Comparison of ENCODE assay signal across 8 cellular contexts in the genomic region with DNA sequence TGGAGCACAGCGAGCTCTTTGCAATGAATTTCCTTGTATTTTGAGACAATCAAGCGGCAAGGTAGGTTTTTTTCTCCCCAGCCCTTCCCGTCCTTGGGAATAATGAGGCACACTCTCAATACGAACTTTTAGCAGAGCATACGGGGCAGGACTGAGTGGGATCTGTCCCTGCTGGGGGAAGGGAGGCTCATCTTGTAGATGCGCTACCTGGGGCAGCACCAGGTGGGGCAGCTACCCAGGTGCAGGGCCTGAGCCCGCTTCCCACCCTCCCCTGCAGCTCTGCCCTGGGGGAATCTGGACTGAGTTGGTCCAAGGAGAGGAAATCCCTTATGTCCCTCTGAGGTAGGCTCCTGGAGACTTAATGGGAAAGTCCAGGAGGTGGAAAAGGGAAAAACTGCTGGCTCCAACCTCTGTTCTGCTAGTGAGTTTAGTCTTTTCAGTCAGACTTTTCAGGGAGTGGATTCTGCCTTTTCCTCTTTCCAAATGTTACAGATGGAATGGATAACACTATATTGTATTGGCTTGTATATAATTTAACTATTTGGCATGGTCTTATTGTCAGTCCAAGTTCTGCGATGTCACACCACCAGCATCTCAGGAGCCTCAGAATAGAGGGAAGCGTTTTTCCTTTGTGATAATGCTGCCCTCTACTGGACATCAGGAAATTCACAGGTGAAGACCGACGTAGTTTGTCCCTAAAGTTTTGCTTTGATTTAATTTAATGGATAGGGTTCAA. TPM values are rescaled to one million over a fixed set of nuclear protein-coding genes. Genes with fewer than 3 reads are reported as not detected.
DNase-seq lines count a peak whose midpoint lies in the region; ATAC-seq, FAIRE-seq and TF ChIP-seq lines count a peak whose summit lies in the region.

No MANE protein-coding gene starts in this region.

- H2BK120ac ChIP-seq in H1 (replicated peaks; ENCODE audit: low read depth, low read length) = no peak overlapping the region
- no peak overlapping the region for H2BK120ac ChIP-seq in mesendoderm (ENCODE audit: low read depth, low read length)

- no peak overlapping the region for H2AFZ ChIP-seq in H1 (ENCODE audit: low read length)

- peak in 2 of 3 experiments; percentile 60 to 70; a peak in 3 of 4 replicates for TF ChIP-seq CTCF in H1 (IDR thresholded peaks at IDR 0.05; ENCODE audit: control extremely low read depth in 1 of 3, insufficient read depth in 1 of 3, low read depth in 1 of 3, low read length in 3 of 3)

- H4K5ac ChIP-seq in H1 (ENCODE audit: insufficient read length, low read depth, low read length) (no peak overlapping the region), mesendoderm (ENCODE audit: low read length) (no peak overlapping the region)

- FAIRE-seq in H1 (lab: Jason Lieb, UNC) = peak; percentile 39

- 61% methylated on average over 11 of the region's 11 CpGs; no CpG with 5 or more reads in 1 of the 2 experiments for WGBS in H1 (ENCODE audit: extremely low coverage in 1 of 2, insufficient coverage in 1 of 2, insufficient read length in 1 of 2, insufficient replicate concordance in 2 of 2, low coverage in 1 of 2, low lambda C conversion rate in 2 of 2, missing lambda C conversion rate in 1 of 2), 2 experiments
- no CpG with 5 or more reads among the region's 11 CpGs for WGBS in mesendoderm (ENCODE audit: extremely low coverage, insufficient coverage, low lambda C conversion rate)

- H2AK5ac ChIP-seq in H1 (ENCODE audit: low read depth, low read length) = no peak overlapping the region
- H2AK5ac ChIP-seq in mesendoderm (ENCODE audit: low read length) = no peak overlapping the region

- H3K4me3 ChIP-seq in H1 (ENCODE audit: extremely low read depth in 1 of 4, insufficient read depth in 2 of 4, low read depth in 3 of 4, low read length in 4 of 4) = no peak overlapping the region
- H3K4me3 ChIP-seq in mesendoderm (ENCODE audit: low read length) = no peak overlapping the region

- H3K79me1 ChIP-seq in H1 (ENCODE audit: low read depth, low read length) (no peaks in the 10 kb centered on the region), mesendoderm (ENCODE audit: low read length) (no peaks in the 10 kb centered on the region)

- no peak overlapping the region for H2BK5ac ChIP-seq in H1 (ENCODE audit: low read depth, low read length)
- no peak overlapping the region for H2BK5ac ChIP-seq in mesendoderm (ENCODE audit: low read length)

- H4K20me1 ChIP-seq in H1 (replicated peaks in 1 of 2; ENCODE audit: control insufficient read depth in 1 of 2, insufficient read depth in 2 of 2, low read length in 2 of 2) = no peaks in the 10 kb centered on the region

- TF ChIP-seq POLR2A in H1 (IDR thresholded peaks at IDR 0.05; ENCODE audit: control extremely low read depth in 1 of 2, low read depth in 2 of 2, low read length in 2 of 2) = no peak

- no peak overlapping the region for H3K27ac ChIP-seq in H1 (ENCODE audit: low read depth, low read length)
- H3K27ac ChIP-seq in mesendoderm (ENCODE audit: low read depth, low read length) = no peak overlapping the region

- H2BK15ac ChIP-seq in H1 (ENCODE audit: low read length) (no peak overlapping the region), mesendoderm (replicated peaks; ENCODE audit: low read depth) (no peak overlapping the region)

- TF ChIP-seq RAD21 in H1 (IDR thresholded peaks at IDR 0.05 in 1 of 2, conservative IDR thresholded peaks at IDR 0.05 in 1 of 2; ENCODE audit: low read depth in 2 of 2, low read length in 2 of 2) = peak; percentile 88

- TF ChIP-seq EP300 in H1 (IDR thresholded peaks at IDR 0.05; ENCODE audit: borderline replicate concordance in 1 of 2, low read depth in 2 of 2, low read length in 2 of 2) = no peak

- POLR2A ChIA-PET in H1 (lab: Charles Lee; ENCODE audit: partially characterized antibody) = interaction anchor here (0.6 kb wide), 1 partner anchor 405 kb away, joined by 3 read pairs; no protein-coding TSS in a partner anchor

- no peak overlapping the region for H3K4me2 ChIP-seq in H1 (ENCODE audit: insufficient read depth in 1 of 2, low read depth in 2 of 2, low read length in 2 of 2)
- H3K4me2 ChIP-seq in mesendoderm (ENCODE audit: low read length) = no peak overlapping the region

- intact Hi-C loops in Right ventricle myocardium superior (cut with DNase I) = no loop called here
- intact Hi-C loops in Right ventricle myocardium inferior (cut with DNase I) = loop anchor here (1.0 to 5.0 kb wide), 2 partner anchors 130 to 375 kb away; no protein-coding TSS in a partner anchor

- no peak overlapping the region for H3K23ac ChIP-seq in H1 (ENCODE audit: insufficient read length)
- no peak overlapping the region for H3K23ac ChIP-seq in mesendoderm (ENCODE audit: low read length)

- no peaks in the 10 kb centered on the region for H3K23me2 ChIP-seq in H1 (ENCODE audit: low read depth, low read length)

- H3K27me3 ChIP-seq in H1 (replicated peaks in 1 of 4; ENCODE audit: control insufficient read depth in 3 of 4, extremely low read depth in 1 of 4, insufficient read depth in 3 of 4, low read length in 3 of 4) = no peaks in the 10 kb centered on the region
- H3K27me3 ChIP-seq in mesendoderm (ENCODE audit: insufficient read depth, low read length, poor library complexity) = no peaks in the 10 kb centered on the region

- H4K91ac ChIP-seq in H1 (replicated peaks; ENCODE audit: insufficient read length, low read length) = no peak overlapping the region

- H3K79me2 ChIP-seq in H1 (ENCODE audit: control insufficient read depth in 1 of 2, insufficient read depth in 2 of 2, low read length in 2 of 2) (no peaks in the 10 kb centered on the region), mesendoderm (ENCODE audit: control insufficient read depth, insufficient read depth, low read length) (no peaks in the 10 kb centered on the region)

- no peak overlapping the region for H3K9ac ChIP-seq in H1 (replicated peaks in 1 of 4; ENCODE audit: extremely low read depth in 1 of 4, low read depth in 3 of 4, low read length in 3 of 4)
- no peak overlapping the region for H3K9ac ChIP-seq in mesendoderm (ENCODE audit: low read length)

- CTCF ChIA-PET in H1 (lab: Charles Lee; ENCODE audit: partially characterized antibody) = interaction anchor here (0.6 to 4.8 kb wide), 19 partner anchors 9 to 383 kb away, joined by 3 to 114 read pairs (median 4); a partner anchor contains a TSS

- H4K8ac ChIP-seq in H1 (ENCODE audit: extremely low read depth, insufficient read depth, low read length) (no peak overlapping the region), mesendoderm (ENCODE audit: low read depth, low read length) (no peak overlapping the region)

- H3K4ac ChIP-seq in H1 (replicated peaks; ENCODE audit: insufficient read length, low read depth, low read length) (no peak overlapping the region), mesendoderm (ENCODE audit: low read depth, low read length) (no peak overlapping the region)

- H2BK20ac ChIP-seq in H1 (ENCODE audit: low read length) = no peak overlapping the region

- H3K4me1 ChIP-seq in H1 (replicated peaks in 1 of 4; ENCODE audit: control insufficient read depth in 3 of 4, insufficient read depth in 4 of 4, low read length in 3 of 4) (no peaks in the 10 kb centered on the region), mesendoderm (ENCODE audit: control insufficient read depth, low read depth, low read length) (no peaks in the 10 kb centered on the region)

- peak; percentile 70 for ATAC-seq in Right ventricle myocardium superior (ENCODE audit: poor library complexity)
- no peak for ATAC-seq in Right ventricle myocardium inferior

- no peaks in the 10 kb centered on the region for H3K9me3 ChIP-seq in H1 (ENCODE audit: insufficient read depth in 2 of 2, low read depth in 1 of 2, low read length in 1 of 2)

- no peak overlapping the region for H2BK12ac ChIP-seq in H1 (ENCODE audit: low read depth, low read length)

- H3K36me3 ChIP-seq in H1 (ENCODE audit: control insufficient read depth in 2 of 4, insufficient read depth in 4 of 4, low read length in 3 of 4) (no peaks in the 10 kb centered on the region), mesendoderm (ENCODE audit: control insufficient read depth, insufficient read depth, low read length) (no peaks in the 10 kb centered on the region)

- DNase-seq in Right ventricle myocardium superior (no peak), Right ventricle myocardium inferior (ENCODE audit: missing footprints) (no peak), HPDE6-E6E7 (ENCODE audit: extremely low spot score) (peak; percentile 34), RKO (ENCODE audit: low spot score) (peak; percentile 49), H1 (ENCODE audit: low read depth in 1 of 2, low spot score in 2 of 2) (peak in 1 of 2 experiments; percentile 43), mesendoderm (peak; percentile 61), occipital lobe (lab: John Stamatoyannopoulos, UW) (no peak)
- DNase-seq in NK-92 treated with Interleukin-12 subunit alpha and Interleukin-12 subunit beta, amount 100 ng/mL, for 24 hours (lab: John Stamatoyannopoulos, UW) = no peak

- no peak overlapping the region for H3K18ac ChIP-seq in H1 (ENCODE audit: extremely low read depth, low read length)
- H3K18ac ChIP-seq in mesendoderm (ENCODE audit: low read length) = no peak overlapping the region

- H3K14ac ChIP-seq in H1 (ENCODE audit: insufficient read length) = no peak overlapping the region

- H3K56ac ChIP-seq in H1 (replicated peaks; ENCODE audit: insufficient read length, low read depth, low read length) = no peak overlapping the region
- no peak overlapping the region for H3K56ac ChIP-seq in mesendoderm (ENCODE audit: low read length)

RNA-seq across cellular contexts. Expression of a gene that starts 9.6 kb away (rescaled TPM):
- total RNA-seq in Right ventricle myocardium superior (33.2 TPM), Right ventricle myocardium inferior (52.2 TPM), occipital lobe (1.9 TPM)
- 0.52 and 1.2 TPM in 2 replicates for total RNA-seq in H1 (2021; fragmentation: NEBNext Ultra II Directional; extraction: Animal tissue kit (Norgen Biotek cat#: 25700))
- 0.80 and 0.91 TPM in 2 replicates for polyA plus RNA-seq in H1 (2011; rRNA removed)
- polyA plus RNA-seq in H1 (2011; cell fraction: cytosol; rRNA removed) = 1.1 TPM
- 1.0 TPM for polyA plus RNA-seq in H1 (2011; cell fraction: nucleus; rRNA removed)
- polyA plus RNA-seq in H1 (2012, experiment 1 of 2) = 1.9 to 2.6 TPM (median 2.4 TPM) in 4 replicates
- polyA plus RNA-seq in H1 (2012, experiment 2 of 2) = 2.3 TPM
- 2.4 TPM for polyA plus RNA-seq in H1 (2013, experiment 1 of 2)
- 3.1 TPM for polyA plus RNA-seq in H1 (2013, experiment 2 of 2)
- polyA minus RNA-seq in H1 (2011; rRNA and poly(A)+ RNA removed) = 0.88 and 0.93 TPM in 2 replicates
- not detected for polyA minus RNA-seq in H1 (2011; cell fraction: cytosol; rRNA and poly(A)+ RNA removed)
- polyA minus RNA-seq in H1 (2011; cell fraction: nucleus; rRNA and poly(A)+ RNA removed) = not detected
- polyA plus RNA-seq in mesendoderm (2013, experiment 1 of 2) = 1.4 TPM
- polyA plus RNA-seq in mesendoderm (2013, experiment 2 of 2) = 1.3 TPM

RNA-seq across cellular contexts. Expression of a gene that starts 32.6 kb away (rescaled TPM):
- 0.35 TPM for total RNA-seq in Right ventricle myocardium superior
- 0.51 TPM for total RNA-seq in Right ventricle myocardium inferior
- not detected in 2 replicates for total RNA-seq in H1 (2021; fragmentation: NEBNext Ultra II Directional; extraction: Animal tissue kit (Norgen Biotek cat#: 25700))
- polyA plus RNA-seq in H1 (2011; rRNA removed) = 0.05 TPM in 1 of 2 replicates, not detected in the other
- not detected for polyA plus RNA-seq in H1 (2011; cell fraction: cytosol; rRNA removed)
- polyA plus RNA-seq in H1 (2011; cell fraction: nucleus; rRNA removed) = not detected
- polyA plus RNA-seq in H1 (2012, experiment 1 of 2) = not detected in 4 replicates
- not detected for polyA plus RNA-seq in H1 (2012, experiment 2 of 2)
- polyA plus RNA-seq in H1 (2013, experiment 1 of 2) = 0.02 TPM
- polyA plus RNA-seq in H1 (2013, experiment 2 of 2) = not detected
- not detected in 2 replicates for polyA minus RNA-seq in H1 (2011; rRNA and poly(A)+ RNA removed)
- polyA minus RNA-seq in H1 (2011; cell fraction: cytosol; rRNA and poly(A)+ RNA removed) = not detected
- not detected for polyA minus RNA-seq in H1 (2011; cell fraction: nucleus; rRNA and poly(A)+ RNA removed)
- polyA plus RNA-seq in mesendoderm (2013, experiment 1 of 2) = not detected
- polyA plus RNA-seq in mesendoderm (2013, experiment 2 of 2) = 0.03 TPM
- 0.16 TPM for total RNA-seq in occipital lobe

Comparison
In these comparisons a context has a peak if more than half of its experiments do, and no peak if none do; other contexts are left out.
1. DNase-seq: peak in HPDE6-E6E7 (single experiment), RKO (single experiment) and mesendoderm (single experiment); none in Right ventricle myocardium superior (single experiment), Right ventricle myocardium inferior (single experiment), occipital lobe (single experiment) and NK-92 treated with Interleukin-12 subunit alpha and Interleukin-12 subunit beta, amount 100 ng/mL, for 24 hours (single experiment).
2. RNA of a gene that starts 9.6 kb away (total RNA-seq): 52.2 TPM in Right ventricle myocardium inferior (single experiment) and 33.2 TPM in Right ventricle myocardium superior (single experiment); 1.9 TPM in occipital lobe (single experiment) and 0.52 to 1.2 TPM in H1; every median in the first group is over 10 times any median in the second.